ENCODE assay signal across 8 cellular contexts in the genomic region with DNA sequence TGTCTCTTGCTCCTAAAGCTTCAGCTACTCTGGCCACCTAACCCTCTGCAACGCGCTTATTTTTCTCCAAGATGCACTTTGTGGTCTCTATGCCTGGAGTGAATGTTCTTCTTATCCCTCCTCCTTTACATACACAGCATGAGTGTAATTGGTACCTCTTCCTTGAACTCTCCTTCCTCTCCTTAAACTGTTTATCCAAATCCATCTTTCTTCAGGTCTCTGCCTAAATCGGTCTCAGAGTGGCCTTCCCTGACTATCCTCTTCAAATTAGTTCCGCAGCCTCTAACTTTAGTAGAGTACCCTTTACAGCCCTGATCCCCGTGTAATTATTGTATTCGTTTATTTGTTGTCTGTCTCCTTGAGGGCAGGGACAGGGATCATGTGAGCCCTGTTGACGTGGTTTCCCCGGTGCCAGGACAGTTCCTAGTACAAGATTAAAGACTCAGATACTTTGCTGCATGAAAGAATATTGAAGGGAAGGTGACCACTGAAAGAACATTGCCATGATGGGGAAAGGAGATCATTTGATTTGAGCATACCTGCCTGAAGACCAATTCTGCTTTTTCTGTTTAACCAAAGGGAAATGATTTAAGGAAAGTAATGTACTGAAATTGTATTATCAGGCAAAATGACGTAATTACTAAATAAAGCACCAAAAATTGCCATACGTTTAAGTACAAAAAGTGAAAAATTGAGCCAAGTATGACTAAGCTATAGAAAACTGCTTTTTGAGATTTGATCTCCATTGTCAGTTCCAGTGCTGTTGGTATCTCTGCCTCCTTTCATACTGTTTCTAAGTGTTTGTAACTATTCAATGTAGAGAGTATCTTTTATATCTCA. TPM values are rescaled to one million over a fixed set of nuclear protein-coding genes. Genes with fewer than 3 reads are reported as not detected.
DNase-seq lines count a peak whose midpoint lies in the region; ATAC-seq and TF ChIP-seq lines count a peak whose summit lies in the region.

No MANE protein-coding gene starts in this region.

- H3K4me1 Mint-ChIP-seq in CD8-positive, alpha-beta memory T cell: peaks cover 47 to 72% (median 63%) of the 10 kb centered on the region in 3 donors
- H3K4me1 Mint-ChIP-seq in activated T-helper 1 cell treated with anti-CD3 and anti-CD28 coated beads, Interleukin-12 subunit alpha, Interleukin-12 subunit beta, Interleukin-2, Interleukin-4 antibody, amounts not matched to agents 30 ng/mL and 10 ng/mL and 1 ng/mL, durations not matched to agents 14 hours and 24 hours and 36 hours (ENCODE audit: low read depth): peaks cover 47% of the 10 kb centered on the region

- TF ChIP-seq CTCF in right atrium auricular region (IDR thresholded peaks at IDR 0.05) (no peak), sigmoid colon (IDR thresholded peaks at IDR 0.05) (no peak)

- no peaks in the 10 kb centered on the region for H3K27me3 Mint-ChIP-seq in CD8-positive, alpha-beta memory T cell
- H3K27me3 Mint-ChIP-seq in activated T-helper 1 cell treated with anti-CD3 and anti-CD28 coated beads, Interleukin-12 subunit alpha, Interleukin-12 subunit beta, Interleukin-2, Interleukin-4 antibody, amounts not matched to agents 30 ng/mL and 10 ng/mL and 1 ng/mL, durations not matched to agents 14 hours and 24 hours and 36 hours (ENCODE audit: insufficient read depth): peaks cover 3% of the 10 kb centered on the region

- H3K27ac ChIP-seq in CD8-positive, alpha-beta memory T cell (ENCODE audit: low read depth, low read length): peak overlapping the region; percentile 97
- peak overlapping the region; percentile 96 for H3K27ac ChIP-seq in HUES64 (ENCODE audit: low read depth, low read length)
- H3K27ac ChIP-seq in right atrium auricular region: peak overlapping the region; percentile 97 to 98
- peak overlapping the region; percentile 91 to 96 (median 94) for H3K27ac ChIP-seq in sigmoid colon

- H3K9ac ChIP-seq in HUES64 (ENCODE audit: low read depth, low read length): peak overlapping the region; percentile 98

- no peak for TF ChIP-seq POLR2A in sigmoid colon (IDR thresholded peaks at IDR 0.05)

- peak in 1 of 4 donors; percentile 46 for TF ChIP-seq EP300 in sigmoid colon (IDR thresholded peaks at IDR 0.05)

- H3K9me3 Mint-ChIP-seq in CD8-positive, alpha-beta memory T cell: no peaks in the 10 kb centered on the region
- H3K9me3 Mint-ChIP-seq in activated T-helper 1 cell treated with anti-CD3 and anti-CD28 coated beads, Interleukin-12 subunit alpha, Interleukin-12 subunit beta, Interleukin-2, Interleukin-4 antibody, amounts not matched to agents 30 ng/mL and 10 ng/mL and 1 ng/mL, durations not matched to agents 14 hours and 24 hours and 36 hours: no peaks in the 10 kb centered on the region

- H3K4me3 ChIP-seq in CD8-positive, alpha-beta memory T cell (ENCODE audit: low read length): peak overlapping the region; percentile 93
- H3K4me3 ChIP-seq in HUES64 (ENCODE audit: low read length) (peak overlapping the region; percentile 87), right atrium auricular region (peak overlapping the region; percentile 74 to 81), sigmoid colon (peak overlapping the region; percentile 60 to 72 (median 67))

- intact Hi-C loops in activated T-helper 1 cell treated with anti-CD3 and anti-CD28 coated beads, Interleukin-12 subunit alpha, Interleukin-12 subunit beta, Interleukin-2, Interleukin-4 antibody, amounts not matched to agents 30 ng/mL and 10 ng/mL and 1 ng/mL, durations not matched to agents 14 hours and 24 hours and 36 hours (cut with micrococcal nuclease): loop anchor here (2.0 to 5.0 kb wide), 3 partner anchors 327 to 1027 kb away; a partner anchor contains a TSS
- intact Hi-C loops in sigmoid colon (cut with DNase I): loop anchor here (2.0 to 5.0 kb wide), 5 partner anchors 37 to 278 kb away; a partner anchor contains a TSS

- H3K27ac Mint-ChIP-seq in CD8-positive, alpha-beta memory T cell: peak overlapping the region; percentile 92 to 100 (median 100)
- peak overlapping the region; percentile 99 for H3K27ac Mint-ChIP-seq in activated T-helper 1 cell treated with anti-CD3 and anti-CD28 coated beads, Interleukin-12 subunit alpha, Interleukin-12 subunit beta, Interleukin-2, Interleukin-4 antibody, amounts not matched to agents 30 ng/mL and 10 ng/mL and 1 ng/mL, durations not matched to agents 14 hours and 24 hours and 36 hours

- ATAC-seq in GM21619 (IDR thresholded peaks at IDR 0.05; ENCODE audit: unreplicated experiment) (no peak), esophagus mucosa (no peak)

- H3K4me1 ChIP-seq in CD8-positive, alpha-beta memory T cell (ENCODE audit: insufficient read depth, low read length): peaks cover 36% of the 10 kb centered on the region
- H3K4me1 ChIP-seq in HUES64 (ENCODE audit: insufficient read depth, low read length): peaks cover 17% of the 10 kb centered on the region
- peaks cover 0 to 54% of the 10 kb centered on the region in 2 donors for H3K4me1 ChIP-seq in right atrium auricular region
- peaks cover 0 to 40% (median 36%) of the 10 kb centered on the region in 4 donors for H3K4me1 ChIP-seq in sigmoid colon

- CTCF ChIA-PET in CD8-positive, alpha-beta memory T cell (lab: Charles Lee): interaction anchor here (0.7 kb wide), 1 partner anchor 13 kb away, joined by 3 read pairs; no protein-coding TSS in a partner anchor

- POLR2A ChIA-PET in CD8-positive, alpha-beta memory T cell (lab: Charles Lee): interaction anchor here (0.7 kb wide), 1 partner anchor 29 kb away, joined by 3 read pairs; no protein-coding TSS in a partner anchor

- H3K9me3 ChIP-seq in CD8-positive, alpha-beta memory T cell (ENCODE audit: low read length): no peaks in the 10 kb centered on the region
- H3K9me3 ChIP-seq in HUES64 (ENCODE audit: insufficient read depth, low read depth, low read length): no peaks in the 10 kb centered on the region
- no peaks in the 10 kb centered on the region for H3K9me3 ChIP-seq in right atrium auricular region
- H3K9me3 ChIP-seq in sigmoid colon: no peaks in the 10 kb centered on the region

- peak overlapping the region; percentile 91 to 99 (median 98) for H3K4me3 Mint-ChIP-seq in CD8-positive, alpha-beta memory T cell
- H3K4me3 Mint-ChIP-seq in activated T-helper 1 cell treated with anti-CD3 and anti-CD28 coated beads, Interleukin-12 subunit alpha, Interleukin-12 subunit beta, Interleukin-2, Interleukin-4 antibody, amounts not matched to agents 30 ng/mL and 10 ng/mL and 1 ng/mL, durations not matched to agents 14 hours and 24 hours and 36 hours: peak overlapping the region; percentile 94

- H3K36me3 Mint-ChIP-seq in CD8-positive, alpha-beta memory T cell: peaks cover 0 to 57% (median 4%) of the 10 kb centered on the region in 3 donors
- H3K36me3 Mint-ChIP-seq in activated T-helper 1 cell treated with anti-CD3 and anti-CD28 coated beads, Interleukin-12 subunit alpha, Interleukin-12 subunit beta, Interleukin-2, Interleukin-4 antibody, amounts not matched to agents 30 ng/mL and 10 ng/mL and 1 ng/mL, durations not matched to agents 14 hours and 24 hours and 36 hours (ENCODE audit: low read depth): peaks cover 38% of the 10 kb centered on the region

- H3K36me3 ChIP-seq in CD8-positive, alpha-beta memory T cell (ENCODE audit: insufficient read depth, low read length): peaks cover 7% of the 10 kb centered on the region
- peaks cover 61% of the 10 kb centered on the region for H3K36me3 ChIP-seq in HUES64 (ENCODE audit: insufficient read depth, low read length)
- peaks cover 8% of the 10 kb centered on the region for H3K36me3 ChIP-seq in right atrium auricular region
- peaks cover 0 to 19% (median 5%) of the 10 kb centered on the region in 4 donors for H3K36me3 ChIP-seq in sigmoid colon

- DNase-seq in CD8-positive, alpha-beta memory T cell: peak in 1 of 5 donors; percentile 6
- DNase-seq in activated T-helper 1 cell treated with anti-CD3 and anti-CD28 coated beads, Interleukin-12 subunit alpha, Interleukin-12 subunit beta, Interleukin-2, Interleukin-4 antibody, amounts not matched to agents 30 ng/mL and 10 ng/mL and 1 ng/mL, durations not matched to agents 14 hours and 24 hours and 36 hours (ENCODE audit: low spot score): no peak
- no peak for DNase-seq in right atrium auricular region (ENCODE audit: low spot score)
- no peak for DNase-seq in sigmoid colon
- no peak for DNase-seq in NCI-H2196 treated with DMSO at 0.1 percent for 48 hours (lab: John Stamatoyannopoulos, UW; ENCODE audit: unreplicated experiment)

- WGBS in HUES64: 15% methylated on average over 10 of the region's 10 CpGs
- 4 to 9% methylated on average over 10 of the region's 10 CpGs for WGBS in sigmoid colon, 2 donors

- no peaks in the 10 kb centered on the region for H3K27me3 ChIP-seq in CD8-positive, alpha-beta memory T cell (ENCODE audit: insufficient read depth, low read length, poor library complexity, severe bottlenecking)
- no peaks in the 10 kb centered on the region for H3K27me3 ChIP-seq in HUES64 (ENCODE audit: insufficient read depth, low read length)
- no peaks in the 10 kb centered on the region for H3K27me3 ChIP-seq in right atrium auricular region
- no peaks in the 10 kb centered on the region for H3K27me3 ChIP-seq in sigmoid colon

RNA-seq across cellular contexts. Expression of a gene that starts 1.2 kb away (rescaled TPM):
- total RNA-seq in CD8-positive, alpha-beta memory T cell: 100 to 1,000 TPM; 131 to 135 TPM
- polyA plus RNA-seq in CD8-positive, alpha-beta memory T cell: 22.5 TPM
- polyA plus RNA-seq in HUES64 (2013, experiment 1 of 2): 78.1 TPM
- 74.8 TPM for polyA plus RNA-seq in HUES64 (2013, experiment 2 of 2)
- 138 TPM in 2 replicates for total RNA-seq in activated T-helper 1 cell treated with anti-CD3 and anti-CD28 coated beads, Interleukin-12 subunit alpha, Interleukin-12 subunit beta, Interleukin-2, Interleukin-4 antibody, amounts not matched to agents 30 ng/mL and 10 ng/mL and 1 ng/mL, durations not matched to agents 14 hours and 24 hours and 36 hours
- total RNA-seq in right atrium auricular region (10 to 100 TPM; 20.3 to 26.2 TPM), sigmoid colon (10 to 100 TPM; 25.0 to 36.2 (median 28.5) TPM), esophagus mucosa (34.6 TPM)
- polyA plus RNA-seq in sigmoid colon: 10 to 100 TPM in 1 of 3 donors, 1 to 10 TPM in 2; 9.6 to 23.8 (median 9.7) TPM

RNA-seq across cellular contexts. Expression of a gene that starts 1.7 kb away (rescaled TPM):
- total RNA-seq in CD8-positive, alpha-beta memory T cell: 10 to 100 TPM; 29.9 to 31.5 TPM
- polyA plus RNA-seq in CD8-positive, alpha-beta memory T cell: 12.5 TPM
- 12.4 TPM for polyA plus RNA-seq in HUES64 (2013, experiment 1 of 2)
- 11.5 TPM for polyA plus RNA-seq in HUES64 (2013, experiment 2 of 2)
- total RNA-seq in activated T-helper 1 cell treated with anti-CD3 and anti-CD28 coated beads, Interleukin-12 subunit alpha, Interleukin-12 subunit beta, Interleukin-2, Interleukin-4 antibody, amounts not matched to agents 30 ng/mL and 10 ng/mL and 1 ng/mL, durations not matched to agents 14 hours and 24 hours and 36 hours: 43.5 and 50.4 TPM in 2 replicates
- total RNA-seq in right atrium auricular region (1 to 10 TPM; 5.2 to 5.3 TPM), sigmoid colon (10 to 100 TPM in 2 of 4 donors, 1 to 10 TPM in 2; 6.6 to 11.4 (median 10.5) TPM), esophagus mucosa (11.8 TPM)
- 1 to 10 TPM; 1.8 to 6.0 (median 3.6) TPM for polyA plus RNA-seq in sigmoid colon

RNA-seq across cellular contexts. Expression of a gene that starts 37.8 kb away (rescaled TPM):
- under 1 TPM in 1 of 2 experiments, not detected in 1; 0.16 TPM for total RNA-seq in CD8-positive, alpha-beta memory T cell
- 0.49 TPM for polyA plus RNA-seq in CD8-positive, alpha-beta memory T cell
- 0.45 TPM for polyA plus RNA-seq in HUES64 (2013, experiment 1 of 2)
- 0.70 TPM for polyA plus RNA-seq in HUES64 (2013, experiment 2 of 2)
- 0.54 and 0.62 TPM in 2 replicates for total RNA-seq in activated T-helper 1 cell treated with anti-CD3 and anti-CD28 coated beads, Interleukin-12 subunit alpha, Interleukin-12 subunit beta, Interleukin-2, Interleukin-4 antibody, amounts not matched to agents 30 ng/mL and 10 ng/mL and 1 ng/mL, durations not matched to agents 14 hours and 24 hours and 36 hours
- total RNA-seq in right atrium auricular region (under 1 TPM; 0.51 to 0.70 TPM), sigmoid colon (10 to 100 TPM; 10.9 to 42.4 (median 30.4) TPM), esophagus mucosa (5.7 TPM)
- under 1 TPM in 1 of 3 donors, not detected in 2; 0.64 TPM for polyA plus RNA-seq in sigmoid colon
